8 cellular contexts compared by ENCODE assay signal in genomic region chr3:51392301-51393095, GRCh38. TPM values are rescaled to one million over a fixed set of nuclear protein-coding genes. Genes with fewer than 3 reads are reported as not detected.
A peak's percentile ranks its signal among the peaks of the same experiment; 100 is the strongest.
DNase-seq lines count a peak whose midpoint lies in the region; ATAC-seq and TF ChIP-seq lines count a peak whose summit lies in the region.

No MANE protein-coding gene starts in this region.

- H3K9me3 ChIP-seq in body of pancreas (no peaks in the 10 kb centered on the region), liver (ENCODE audit: control insufficient read depth in 4 of 4, low read length in 3 of 4) (no peaks in the 10 kb centered on the region), thoracic aorta (no peaks in the 10 kb centered on the region)

- peaks cover 74% of the 10 kb centered on the region for H3K4me1 ChIP-seq in body of pancreas
- H3K4me1 ChIP-seq in liver (ENCODE audit: control insufficient read depth in 4 of 4, insufficient read depth in 4 of 4, low read length in 3 of 4): peaks cover 13 to 60% (median 45%) of the 10 kb centered on the region in 4 donors
- H3K4me1 ChIP-seq in thoracic aorta (ENCODE audit: control insufficient read depth in 1 of 2, low read depth in 2 of 2): peaks cover 34 to 67% of the 10 kb centered on the region in 2 donors

- 76 to 81% methylated on average over 23 to 44 of the region's 44 CpGs for WGBS in body of pancreas, 2 donors
- WGBS in liver: 88% methylated on average over 44 of the region's 44 CpGs

- H3K36me3 ChIP-seq in body of pancreas (replicated peaks in 1 of 2; ENCODE audit: insufficient read depth in 1 of 2, low read depth in 2 of 2) (peaks cover 0 to 7% of the 10 kb centered on the region in 2 donors), liver (ENCODE audit: control insufficient read depth in 4 of 4, insufficient read depth in 3 of 4, low read depth in 1 of 4, low read length in 3 of 4) (peaks cover 12 to 53% (median 25%) of the 10 kb centered on the region in 4 donors), thoracic aorta (peaks cover 33% of the 10 kb centered on the region)

- H3K27ac ChIP-seq in body of pancreas (peak overlapping the region in 3 of 4 donors; percentile 83 to 90 (median 87)), liver (ENCODE audit: low read depth in 1 of 2, low read length in 2 of 2) (peak overlapping the region in 1 of 2 donors; percentile 70), thoracic aorta (peak overlapping the region; percentile 82 to 92)

- TF ChIP-seq RAD21 in liver (IDR thresholded peaks at IDR 0.05): no peak

- H3K4me3 ChIP-seq in body of pancreas: peak overlapping the region; percentile 46 to 75
- peak overlapping the region; percentile 29 to 83 (median 44) for H3K4me3 ChIP-seq in liver (ENCODE audit: low read depth in 1 of 3, low read length in 3 of 3)
- H3K4me3 ChIP-seq in thoracic aorta: peak overlapping the region; percentile 85

- no peak for TF ChIP-seq POLR2A in body of pancreas (IDR thresholded peaks at IDR 0.05)

- H3K27ac Mint-ChIP-seq in T-helper 1 cell treated with Interleukin-12 subunit alpha and Interleukin-12 subunit beta and Interleukin-4 antibody, amounts not matched to agents 30 μg/mL and 1 μg/mL, for 36 hours: peak overlapping the region; percentile 31

- intact Hi-C loops in body of pancreas (cut with DNase I): loop anchor here (10.0 kb wide), 1 partner anchor 282 kb away; the partner anchor contains the start of gene TEX264
- intact Hi-C loops in left colon (cut with DNase I, micrococcal nuclease): no loop called here

- peak overlapping the region; percentile 82 for H3K4me3 Mint-ChIP-seq in T-helper 1 cell treated with Interleukin-12 subunit alpha and Interleukin-12 subunit beta and Interleukin-4 antibody, amounts not matched to agents 30 μg/mL and 1 μg/mL, for 36 hours

- DNase-seq in T-helper 1 cell: no peak
- DNase-seq in body of pancreas: no peak
- no peak for DNase-seq in thoracic aorta (ENCODE audit: low spot score)
- no peak for DNase-seq in left colon
- no peak for DNase-seq in NCI-H2107 (lab: John Stamatoyannopoulos, UW)

- peaks cover 43% of the 10 kb centered on the region for H3K36me3 Mint-ChIP-seq in T-helper 1 cell treated with Interleukin-12 subunit alpha and Interleukin-12 subunit beta and Interleukin-4 antibody, amounts not matched to agents 30 μg/mL and 1 μg/mL, for 36 hours (ENCODE audit: low read depth)

- ATAC-seq in body of pancreas (no peak), thoracic aorta (ENCODE audit: insufficient number of reproducible peaks, low FRiP score, low read depth) (no peak), left colon (no peak), GM19035 (IDR thresholded peaks at IDR 0.05; ENCODE audit: unreplicated experiment) (no peak)

- TF ChIP-seq CTCF in body of pancreas (IDR thresholded peaks at IDR 0.05): no peak
- no peak for TF ChIP-seq CTCF in liver (IDR thresholded peaks at IDR 0.05; ENCODE audit: low read depth, low read length, missing input control)
- no peak for TF ChIP-seq CTCF in thoracic aorta (IDR thresholded peaks at IDR 0.05)

- H3K9ac ChIP-seq in liver (ENCODE audit: low read depth in 1 of 2, low read length in 2 of 2): no peak overlapping the region

- peaks cover 46% of the 10 kb centered on the region for H3K4me1 Mint-ChIP-seq in T-helper 1 cell treated with Interleukin-12 subunit alpha and Interleukin-12 subunit beta and Interleukin-4 antibody, amounts not matched to agents 30 μg/mL and 1 μg/mL, for 36 hours (ENCODE audit: low read depth)

- H3K27me3 ChIP-seq in body of pancreas (no peaks in the 10 kb centered on the region), liver (ENCODE audit: control insufficient read depth in 4 of 4, insufficient read depth in 4 of 4, low read length in 3 of 4) (no peaks in the 10 kb centered on the region), thoracic aorta (replicated peaks; ENCODE audit: insufficient read depth) (no peaks in the 10 kb centered on the region)

- H3K9me3 Mint-ChIP-seq in T-helper 1 cell treated with Interleukin-12 subunit alpha and Interleukin-12 subunit beta and Interleukin-4 antibody, amounts not matched to agents 30 μg/mL and 1 μg/mL, for 36 hours: no peaks in the 10 kb centered on the region

- H3K27me3 Mint-ChIP-seq in T-helper 1 cell treated with Interleukin-12 subunit alpha and Interleukin-12 subunit beta and Interleukin-4 antibody, amounts not matched to agents 30 μg/mL and 1 μg/mL, for 36 hours (ENCODE audit: low read depth): no peaks in the 10 kb centered on the region

TF ChIP-seq in liver, 16 proteins besides CTCF, POLR2A, EP300 and RAD21:
- TF ChIP-seq NR2F2 (IDR thresholded peaks at IDR 0.05): no peak

RNA-seq across cellular contexts. Expression of gene RBM15B, which starts 1.4 kb away (rescaled TPM):
- total RNA-seq in body of pancreas: 10 to 100 TPM; 21.1 to 22.8 TPM
- 10 to 100 TPM; 12.2 to 14.8 TPM for total RNA-seq in liver
- 1 to 10 TPM; 2.3 to 7.9 TPM for polyA plus RNA-seq in liver
- 10 to 100 TPM; 28.3 to 38.0 TPM for total RNA-seq in thoracic aorta
- 10 to 100 TPM; 32.0 to 33.4 TPM for total RNA-seq in left colon

RNA-seq across cellular contexts. Expression of gene MANF, which starts 7.4 kb away (rescaled TPM):
- total RNA-seq in body of pancreas: 10 to 100 TPM; 25.4 to 35.6 TPM
- total RNA-seq in liver: 100 to 1,000 TPM in 1 of 2 donors, 10 to 100 TPM in 1; 28.9 to 109 TPM
- 100 to 1,000 TPM in 1 of 2 donors, 10 to 100 TPM in 1; 42.5 to 116 TPM for polyA plus RNA-seq in liver
- total RNA-seq in thoracic aorta: 10 to 100 TPM; 42.6 to 48.5 TPM
- 10 to 100 TPM; 62.7 to 83.4 TPM for total RNA-seq in left colon
